Comparison of ENCODE assay signal across 18 cellular contexts in genomic region chr3:38834717-38835116, GRCh38. TPM values are rescaled to one million over a fixed set of nuclear protein-coding genes. Genes with fewer than 3 reads are reported as not detected.
A peak's percentile ranks its signal among the peaks of the same experiment; 100 is the strongest.
DNase-seq lines count a peak whose midpoint lies in the region; ATAC-seq and TF ChIP-seq lines count a peak whose summit lies in the region.
"Had no signal": no experiment of that assay in that cellular context is flagged by ENCODE, and none has a peak within 500 bp of the region (broad histone marks: within the 10 kb centered on the region; RNA-seq: fewer than 3 reads in every experiment).

No MANE protein-coding gene starts in this region.

- H3K4me1 Mint-ChIP-seq in activated CD8-positive, alpha-beta memory T cell treated with anti-CD3 and anti-CD28 coated beads, Interleukin-2, amount 10 ng/mL, durations not matched to agents 7 days and 5 days: peaks cover 8% of the 10 kb centered on the region
- peaks cover 38% of the 10 kb centered on the region for H3K4me1 Mint-ChIP-seq in endothelial cell (ENCODE audit: unreplicated experiment)
- H3K4me1 Mint-ChIP-seq in stimulated activated effector memory CD8-positive, alpha-beta T cell treated with anti-CD3 and anti-CD28 coated beads, Interleukin-12 subunit alpha, Interleukin-12 subunit beta, amount 100 ng/mL, for 72 hours: peaks cover 10% of the 10 kb centered on the region

- peak overlapping the region; percentile 31 for H3K27ac Mint-ChIP-seq in activated CD8-positive, alpha-beta memory T cell treated with anti-CD3 and anti-CD28 coated beads, Interleukin-2, amount 10 ng/mL, durations not matched to agents 7 days and 5 days
- peak overlapping the region; percentile 96 for H3K27ac Mint-ChIP-seq in endothelial cell (ENCODE audit: unreplicated experiment)
- no peak overlapping the region for H3K27ac Mint-ChIP-seq in stimulated activated effector memory CD8-positive, alpha-beta T cell treated with anti-CD3 and anti-CD28 coated beads, Interleukin-12 subunit alpha, Interleukin-12 subunit beta, amount 100 ng/mL, for 72 hours

- H3K36me3 Mint-ChIP-seq in activated CD8-positive, alpha-beta memory T cell treated with anti-CD3 and anti-CD28 coated beads, Interleukin-2, amount 10 ng/mL, durations not matched to agents 7 days and 5 days: no peaks in the 10 kb centered on the region
- no peaks in the 10 kb centered on the region for H3K36me3 Mint-ChIP-seq in endothelial cell (ENCODE audit: low read depth, unreplicated experiment)
- no peaks in the 10 kb centered on the region for H3K36me3 Mint-ChIP-seq in stimulated activated effector memory CD8-positive, alpha-beta T cell treated with anti-CD3 and anti-CD28 coated beads, Interleukin-12 subunit alpha, Interleukin-12 subunit beta, amount 100 ng/mL, for 72 hours

- TF ChIP-seq CTCF in endothelial cell (IDR thresholded peaks at IDR 0.05; ENCODE audit: unreplicated experiment): no peak

- H3K9me3 Mint-ChIP-seq in activated CD8-positive, alpha-beta memory T cell treated with anti-CD3 and anti-CD28 coated beads, Interleukin-2, amount 10 ng/mL, durations not matched to agents 7 days and 5 days (ENCODE audit: low read depth): no peaks in the 10 kb centered on the region
- no peaks in the 10 kb centered on the region for H3K9me3 Mint-ChIP-seq in endothelial cell (ENCODE audit: unreplicated experiment)
- no peaks in the 10 kb centered on the region for H3K9me3 Mint-ChIP-seq in stimulated activated effector memory CD8-positive, alpha-beta T cell treated with anti-CD3 and anti-CD28 coated beads, Interleukin-12 subunit alpha, Interleukin-12 subunit beta, amount 100 ng/mL, for 72 hours

- peaks cover 10% of the 10 kb centered on the region for H3K27me3 Mint-ChIP-seq in activated CD8-positive, alpha-beta memory T cell treated with anti-CD3 and anti-CD28 coated beads, Interleukin-2, amount 10 ng/mL, durations not matched to agents 7 days and 5 days
- H3K27me3 Mint-ChIP-seq in endothelial cell (ENCODE audit: unreplicated experiment): peaks cover 4% of the 10 kb centered on the region

- no peak overlapping the region for H3K4me3 Mint-ChIP-seq in activated CD8-positive, alpha-beta memory T cell treated with anti-CD3 and anti-CD28 coated beads, Interleukin-2, amount 10 ng/mL, durations not matched to agents 7 days and 5 days
- H3K4me3 Mint-ChIP-seq in endothelial cell (ENCODE audit: unreplicated experiment): no peak overlapping the region
- H3K4me3 Mint-ChIP-seq in stimulated activated effector memory CD8-positive, alpha-beta T cell treated with anti-CD3 and anti-CD28 coated beads, Interleukin-12 subunit alpha, Interleukin-12 subunit beta, amount 100 ng/mL, for 72 hours: peak overlapping the region; percentile 4

- CTCF ChIA-PET in activated CD8-positive, alpha-beta memory T cell treated with anti-CD3 and anti-CD28 coated beads, Interleukin-2, amount 10 ng/mL, durations not matched to agents 7 days and 5 days (lab: Charles Lee): no interaction called here

- ATAC-seq in activated CD8-positive, alpha-beta memory T cell treated with anti-CD3 and anti-CD28 coated beads, Interleukin-2, amount 10 ng/mL, durations not matched to agents 7 days and 5 days: no peak
- peak; percentile 33 for ATAC-seq in stimulated activated effector memory CD8-positive, alpha-beta T cell treated with anti-CD3 and anti-CD28 coated beads, Interleukin-12 subunit alpha, Interleukin-12 subunit beta, amount 100 ng/mL, for 72 hours
- no peak for ATAC-seq in HG03280 (IDR thresholded peaks at IDR 0.05; ENCODE audit: unreplicated experiment)

- no peak for DNase-seq in activated CD8-positive, alpha-beta memory T cell treated with anti-CD3 and anti-CD28 coated beads, Interleukin-2, amount 10 ng/mL, durations not matched to agents 7 days and 5 days
- DNase-seq in activated CD8-positive, alpha-beta memory T cell treated with anti-CD3 and anti-CD28 coated beads for 24 hours: no peak
- DNase-seq in RPMI7951 (ENCODE audit: low read depth) (peak; percentile 28), endothelial cell (ENCODE audit: low spot score) (no peak), NCI-H1092 treated with DMSO at 0.1 percent for 48 hours (lab: John Stamatoyannopoulos, UW) (no peak), GM19238 (ENCODE audit: insufficient read length, low spot score) (no peak)
- DNase-seq in stimulated activated effector memory CD8-positive, alpha-beta T cell treated with anti-CD3 and anti-CD28 coated beads, Interleukin-12 subunit alpha, Interleukin-12 subunit beta, amount 100 ng/mL, for 72 hours (ENCODE audit: low spot score in 2 of 2): no peak
- DNase-seq: activated naive CD4-positive, alpha-beta T cell; central memory CD4-positive, alpha-beta T cell; effector memory CD4-positive, alpha-beta T cell; NCI-H1105; NCI-H2171 treated with DMSO at 0.1 percent for 48 hours; pancreas; small intestine; WERI-Rb-1 had no signal

RNA-seq across cellular contexts. Expression of gene SCN10A, which starts 18.7 kb away (rescaled TPM):
- total RNA-seq in activated CD8-positive, alpha-beta memory T cell treated with anti-CD3 and anti-CD28 coated beads, Interleukin-2, amount 10 ng/mL, durations not matched to agents 7 days and 5 days: not detected
- not detected in 2 replicates for total RNA-seq in RPMI7951 (2014; rRNA removed; shearing (Covaris generic))
- total RNA-seq in endothelial cell (ENCODE audit: unreplicated experiment): not detected
- total RNA-seq: K562, left lobe of liver, pancreas had no signal
